In genomic region chr5:132425975-132426524, GRCh38 we compare ENCODE assay signal across 1 cellular context.
TF ChIP-seq lines count a peak whose summit lies in the region.

No MANE protein-coding gene starts in this region.

TF ChIP-seq in H1, 55 proteins besides CTCF, POLR2A, EP300 and RAD21:
- TF ChIP-seq CHD7 (IDR thresholded peaks at IDR 0.05; ENCODE audit: insufficient replicate concordance, low read length) (no peak), MAFK (IDR thresholded peaks at IDR 0.05; ENCODE audit: low read depth, low read length) (no peak), SP4 (IDR thresholded peaks at IDR 0.05; ENCODE audit: low read length) (no peak), USF2 (IDR thresholded peaks at IDR 0.05; ENCODE audit: low read length) (no peak), NANOG (IDR thresholded peaks at IDR 0.05; ENCODE audit: insufficient read depth, low read depth, low read length, poor library complexity, severe bottlenecking) (no peak), NRF1 (IDR thresholded peaks at IDR 0.05; ENCODE audit: low read depth, low read length) (no peak), CBX8 (IDR thresholded peaks at IDR 0.05; ENCODE audit: borderline replicate concordance, low read depth, low read length) (no peak), SP1 (IDR thresholded peaks at IDR 0.05; ENCODE audit: low read depth, low read length) (no peak), ZNF274 (IDR thresholded peaks at IDR 0.05; ENCODE audit: borderline replicate concordance, extremely low read depth, low read length) (no peak), YY1 (IDR thresholded peaks at IDR 0.05; ENCODE audit: low read depth, low read length) (no peak), SAP30 (IDR thresholded peaks at IDR 0.05; ENCODE audit: insufficient read depth, insufficient replicate concordance, low read length) (no peak), TCF12 (IDR thresholded peaks at IDR 0.05; ENCODE audit: low read depth, low read length) (no peak), FOSL1 (IDR thresholded peaks at IDR 0.05; ENCODE audit: insufficient read depth, low read depth, low read length) (no peak), ASH2L (IDR thresholded peaks at IDR 0.05; ENCODE audit: low read length) (no peak), JUND (IDR thresholded peaks at IDR 0.05; ENCODE audit: low read length) (no peak), MAX (IDR thresholded peaks at IDR 0.05) (no peak), SRF (IDR thresholded peaks at IDR 0.05; ENCODE audit: low read depth, low read length) (no peak), HDAC6 (IDR thresholded peaks at IDR 0.05; ENCODE audit: low read depth, low read length) (no peak), CEBPB (IDR thresholded peaks at IDR 0.05; ENCODE audit: low read depth, low read length) (no peak), ATF2 (IDR thresholded peaks at IDR 0.05; ENCODE audit: low read length) (no peak)
